ENCODE assay signal across 8 cellular contexts in the genomic region with DNA sequence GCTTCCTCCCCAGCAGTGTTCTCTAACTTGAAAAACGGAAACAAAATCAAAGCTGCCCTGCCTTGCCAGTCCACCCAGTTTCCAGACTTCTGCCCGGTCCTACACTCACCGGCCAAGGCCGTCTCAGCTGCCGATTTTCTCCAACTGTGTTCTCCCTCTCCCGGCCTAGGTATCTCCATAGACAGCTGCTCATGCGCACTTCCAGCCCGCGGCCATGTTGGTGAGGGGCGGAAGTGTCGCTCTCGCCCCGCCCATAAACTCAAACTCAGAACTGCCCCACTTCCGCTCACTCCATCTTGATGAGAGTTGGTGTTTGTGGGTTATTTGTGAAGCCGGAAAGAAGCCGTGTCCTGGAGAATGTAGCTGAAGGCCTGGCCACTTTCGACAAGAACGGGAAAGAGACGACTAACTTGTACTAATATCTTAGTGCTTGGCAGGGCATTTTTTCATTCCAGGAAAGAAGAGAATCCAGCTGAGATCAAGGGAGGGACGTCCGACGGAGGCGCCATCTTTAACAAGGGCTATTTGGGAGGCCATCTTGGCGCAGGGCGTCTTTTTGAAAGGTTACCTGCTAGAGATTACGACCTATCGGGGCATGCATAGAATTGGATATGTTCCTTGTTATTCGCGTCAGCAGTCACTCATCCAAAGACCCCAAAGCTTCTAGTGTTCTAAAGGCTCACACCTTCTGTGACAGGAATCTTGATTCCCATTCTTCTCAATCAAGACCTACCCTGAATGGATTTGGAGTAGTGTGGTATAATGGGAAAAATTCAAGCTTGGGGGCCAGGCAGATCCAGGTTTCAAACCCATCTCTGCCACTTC. TPM values are rescaled to one million over a fixed set of nuclear protein-coding genes. Genes with fewer than 3 reads are reported as not detected.
A peak's percentile ranks its signal among the peaks of the same experiment; 100 is the strongest.
DNase-seq lines count a peak whose midpoint lies in the region; ATAC-seq and TF ChIP-seq lines count a peak whose summit lies in the region.

TSS of gene USF1 (minus strand) at position 229 of the 825 bp plus-strand sequence. CDS start 2,702 bp downstream, outside the sequence.

- no peak for TF ChIP-seq CTCF in glutamatergic neuron (IDR thresholded peaks at IDR 0.05; ENCODE audit: partially characterized antibody, unreplicated experiment)
- no peak for TF ChIP-seq CTCF in osteocyte (IDR thresholded peaks at IDR 0.05)

- H3K27me3 ChIP-seq in thymus (ENCODE audit: control insufficient read depth, insufficient read depth), result no peaks in the 10 kb centered on the region

- H3K4me1 ChIP-seq in thymus (ENCODE audit: control insufficient read depth, insufficient read depth, low read length), result peaks cover 10% of the 10 kb centered on the region

- peak within 1 kb of the TSS; percentile 93 for H3K4me3 Mint-ChIP-seq in activated naive CD8-positive, alpha-beta T cell
- H3K4me3 Mint-ChIP-seq in glutamatergic neuron (ENCODE audit: unreplicated experiment) (peak within 1 kb of the TSS; percentile 97), osteocyte (ENCODE audit: unreplicated experiment) (peak within 1 kb of the TSS; percentile 93)

- DNase-seq in NCI-H1105 (lab: John Stamatoyannopoulos, UW) (peak; percentile 92), SKM-1 treated with dmso at 0.1 percent for 144 hours (lab: John Stamatoyannopoulos, UW; ENCODE audit: unreplicated experiment) (peak; percentile 98), glutamatergic neuron (peak; percentile 91), osteocyte (ENCODE audit: extremely low spot score, unreplicated experiment) (peak; percentile 97)

- ATAC-seq in HG02623 (IDR thresholded peaks at IDR 0.05; ENCODE audit: unreplicated experiment), result peak; percentile 61

- H3K4me3 ChIP-seq in GM08714 (ENCODE audit: low read length) (peak within 1 kb of the TSS; percentile 94), thymus (ENCODE audit: low read length) (peak within 1 kb of the TSS; percentile 79)

- H3K36me3 Mint-ChIP-seq in activated naive CD8-positive, alpha-beta T cell, result peaks cover 7% of the 10 kb centered on the region
- H3K36me3 Mint-ChIP-seq in glutamatergic neuron (ENCODE audit: unreplicated experiment) (peaks cover 17% of the 10 kb centered on the region), osteocyte (ENCODE audit: unreplicated experiment) (peaks cover 10% of the 10 kb centered on the region)

- no peaks in the 10 kb centered on the region for H3K9me3 ChIP-seq in thymus (ENCODE audit: control insufficient read depth)

- H3K27me3 Mint-ChIP-seq in activated naive CD8-positive, alpha-beta T cell, result no peaks in the 10 kb centered on the region
- peaks cover 20% of the 10 kb centered on the region for H3K27me3 Mint-ChIP-seq in glutamatergic neuron (ENCODE audit: unreplicated experiment)
- H3K27me3 Mint-ChIP-seq in osteocyte (ENCODE audit: unreplicated experiment), result no peaks in the 10 kb centered on the region

- H3K36me3 ChIP-seq in thymus (ENCODE audit: control insufficient read depth, insufficient read depth), result peaks cover 53% of the 10 kb centered on the region

- H3K27ac Mint-ChIP-seq in activated naive CD8-positive, alpha-beta T cell, result peak within 1 kb of the TSS; percentile 98
- H3K27ac Mint-ChIP-seq in glutamatergic neuron (ENCODE audit: unreplicated experiment) (peak within 1 kb of the TSS; percentile 100), osteocyte (ENCODE audit: unreplicated experiment) (peak within 1 kb of the TSS; percentile 100)

- WGBS in thymus, result under 1% methylated on average over 29 of the region's 29 CpGs

- no peaks in the 10 kb centered on the region for H3K9me3 Mint-ChIP-seq in activated naive CD8-positive, alpha-beta T cell (ENCODE audit: low read depth)
- H3K9me3 Mint-ChIP-seq in glutamatergic neuron (ENCODE audit: unreplicated experiment), result peaks cover 13% of the 10 kb centered on the region
- H3K9me3 Mint-ChIP-seq in osteocyte (ENCODE audit: unreplicated experiment), result peaks cover 24% of the 10 kb centered on the region

- peak within 1 kb of the TSS; percentile 93 for H3K27ac ChIP-seq in thymus (ENCODE audit: low read depth)

- H3K4me1 Mint-ChIP-seq in activated naive CD8-positive, alpha-beta T cell (ENCODE audit: low read depth), result peaks cover 43% of the 10 kb centered on the region
- H3K4me1 Mint-ChIP-seq in glutamatergic neuron (ENCODE audit: low read depth, unreplicated experiment) (peaks cover 9% of the 10 kb centered on the region), osteocyte (ENCODE audit: unreplicated experiment) (peaks cover 14% of the 10 kb centered on the region)

RNA-seq across cellular contexts. Expression of gene USF1, which starts in this region (rescaled TPM):
- total RNA-seq in glutamatergic neuron (ENCODE audit: unreplicated experiment) (158 TPM), osteocyte (51.5 and 57.2 TPM in 2 replicates)
- 148 TPM for polyA plus RNA-seq in thymus

Comparison
In these comparisons a context has a peak if more than half of its experiments do, and no peak if none do; other contexts are left out.
1. Peak in every context shown above with its lines: DNase-seq, ATAC-seq, H3K4me3 ChIP-seq and H3K27ac ChIP-seq.